Comparison of ENCODE assay signal across 1 cellular context in genomic region chr20:5073154-5074049, GRCh38.
TF ChIP-seq lines count a peak whose summit lies in the region.

No MANE protein-coding gene starts in this region.

TF ChIP-seq in HepG2, 621 proteins besides CTCF, POLR2A, EP300 and RAD21 (continued from another document and continues in another):
- TF ChIP-seq IRF2 (CRISPR knock-in tag; IDR thresholded peaks at IDR 0.05): peak; percentile 57; the same call in 1 of the 2 replicates
- 0 out of 2 replicates have a peak, but pooled peaks have one; percentile 5 for TF ChIP-seq NFYC (CRISPR knock-in tag; IDR thresholded peaks at IDR 0.05)
- TF ChIP-seq TEAD3 (CRISPR knock-in tag; optimal IDR thresholded peaks at IDR 0.05; ENCODE audit: borderline replicate concordance): no peak
- no peak for TF ChIP-seq KDM3A (CRISPR knock-in tag; IDR thresholded peaks at IDR 0.05; ENCODE audit: low read depth)
- TF ChIP-seq ZNF75D (CRISPR knock-in tag; IDR thresholded peaks at IDR 0.05; ENCODE audit: borderline replicate concordance): no peak
- TF ChIP-seq ZNF558 (CRISPR knock-in tag; IDR thresholded peaks at IDR 0.05; ENCODE audit: borderline replicate concordance): no peak
- no peak for TF ChIP-seq PITX1 (CRISPR knock-in tag; IDR thresholded peaks at IDR 0.05)
- TF ChIP-seq IKZF5 (CRISPR knock-in tag; IDR thresholded peaks at IDR 0.05): no peak
- TF ChIP-seq ADNP (CRISPR knock-in tag; IDR thresholded peaks at IDR 0.05): no peak
- no peak for TF ChIP-seq NCOA1 (CRISPR knock-in tag; IDR thresholded peaks at IDR 0.05)
- TF ChIP-seq EEA1 (CRISPR knock-in tag; IDR thresholded peaks at IDR 0.05; ENCODE audit: borderline replicate concordance): 0 out of 2 replicates have a peak, but pooled peaks have one; percentile 39
- no peak for TF ChIP-seq SOX13 (IDR thresholded peaks at IDR 0.05)
- TF ChIP-seq SOX13 (CRISPR knock-in tag; conservative IDR thresholded peaks at IDR 0.05 in 1 of 2, IDR thresholded peaks at IDR 0.05 in 1 of 2): peak in 1 of 2 experiments; percentile 13; a peak in 1 of 4 replicates
- TF ChIP-seq HIVEP1 (CRISPR knock-in tag; IDR thresholded peaks at IDR 0.05): no peak
- TF ChIP-seq ELF1 (CRISPR knock-in tag; IDR thresholded peaks at IDR 0.05): no peak; the same call in 1 of the 2 replicates
- no peak for TF ChIP-seq PAX8 (CRISPR knock-in tag; IDR thresholded peaks at IDR 0.05; ENCODE audit: borderline replicate concordance)
- TF ChIP-seq HDAC6 (IDR thresholded peaks at IDR 0.05; ENCODE audit: low read depth, low read length): no peak
- TF ChIP-seq KMT2A (CRISPR knock-in tag; IDR thresholded peaks at IDR 0.05): no peak
- 0 out of 2 replicates have a peak, but pooled peaks have one; percentile 31 for TF ChIP-seq ZBTB21 (CRISPR knock-in tag; IDR thresholded peaks at IDR 0.05)
- TF ChIP-seq ZSCAN20 (CRISPR knock-in tag; IDR thresholded peaks at IDR 0.05; ENCODE audit: borderline replicate concordance): no peak
- TF ChIP-seq NCOA2 (CRISPR knock-in tag; IDR thresholded peaks at IDR 0.05): peak; percentile 12; the same call in 1 of the 2 replicates
- no peak for TF ChIP-seq ZNF280D (CRISPR knock-in tag; IDR thresholded peaks at IDR 0.05)
- peak; percentile 33; the same call in 1 of the 2 replicates for TF ChIP-seq THAP9 (CRISPR knock-in tag; IDR thresholded peaks at IDR 0.05; ENCODE audit: borderline replicate concordance)
- TF ChIP-seq DRAP1 (CRISPR knock-in tag; IDR thresholded peaks at IDR 0.05): no peak
- no peak for TF ChIP-seq HES4 (CRISPR knock-in tag; IDR thresholded peaks at IDR 0.05; ENCODE audit: borderline replicate concordance)
- TF ChIP-seq RFXANK (CRISPR knock-in tag; IDR thresholded peaks at IDR 0.05): no peak
- no peak for TF ChIP-seq ARID4A (CRISPR knock-in tag; IDR thresholded peaks at IDR 0.05; ENCODE audit: borderline replicate concordance)
- TF ChIP-seq GPN1 (CRISPR knock-in tag; IDR thresholded peaks at IDR 0.05; ENCODE audit: borderline replicate concordance): no peak
- TF ChIP-seq MZF1 (CRISPR knock-in tag; IDR thresholded peaks at IDR 0.05; ENCODE audit: borderline replicate concordance): no peak
- no peak for TF ChIP-seq ZNF562 (CRISPR knock-in tag; IDR thresholded peaks at IDR 0.05; ENCODE audit: borderline replicate concordance)
- TF ChIP-seq ZNF281 (CRISPR knock-in tag; IDR thresholded peaks at IDR 0.05; ENCODE audit: borderline replicate concordance): peak; percentile 93; the same call in 1 of the 2 replicates
- no peak for TF ChIP-seq BHLHE40 (IDR thresholded peaks at IDR 0.05; ENCODE audit: low read length)
- TF ChIP-seq ZNF639 (CRISPR knock-in tag; conservative IDR thresholded peaks at IDR 0.05): no peak
- TF ChIP-seq ZNF710 (CRISPR knock-in tag; IDR thresholded peaks at IDR 0.05; ENCODE audit: borderline replicate concordance): peak; percentile 21; the same call in 1 of the 2 replicates
- TF ChIP-seq IRF9 (CRISPR knock-in tag; IDR thresholded peaks at IDR 0.05; ENCODE audit: borderline replicate concordance): no peak
- peak; percentile 22; the same call in 1 of the 2 replicates for TF ChIP-seq ZBTB38 (CRISPR knock-in tag; IDR thresholded peaks at IDR 0.05)
- peak; percentile 47 for TF ChIP-seq XRCC5 (optimal IDR thresholded peaks at IDR 0.05; ENCODE audit: low read length)
- peak; percentile 30; the same call in 1 of the 2 replicates for TF ChIP-seq FOXO1 (CRISPR knock-in tag; IDR thresholded peaks at IDR 0.05)
- TF ChIP-seq ETS1 (CRISPR knock-in tag; IDR thresholded peaks at IDR 0.05): no peak
- TF ChIP-seq HDAC2 (CRISPR knock-in tag; IDR thresholded peaks at IDR 0.05): peak; percentile 26; the same call in 1 of the 2 replicates
- TF ChIP-seq SKI (IDR thresholded peaks at IDR 0.05; ENCODE audit: partially characterized antibody): no peak
